ENCODE assay signal across 1 cellular context in the genomic region with DNA sequence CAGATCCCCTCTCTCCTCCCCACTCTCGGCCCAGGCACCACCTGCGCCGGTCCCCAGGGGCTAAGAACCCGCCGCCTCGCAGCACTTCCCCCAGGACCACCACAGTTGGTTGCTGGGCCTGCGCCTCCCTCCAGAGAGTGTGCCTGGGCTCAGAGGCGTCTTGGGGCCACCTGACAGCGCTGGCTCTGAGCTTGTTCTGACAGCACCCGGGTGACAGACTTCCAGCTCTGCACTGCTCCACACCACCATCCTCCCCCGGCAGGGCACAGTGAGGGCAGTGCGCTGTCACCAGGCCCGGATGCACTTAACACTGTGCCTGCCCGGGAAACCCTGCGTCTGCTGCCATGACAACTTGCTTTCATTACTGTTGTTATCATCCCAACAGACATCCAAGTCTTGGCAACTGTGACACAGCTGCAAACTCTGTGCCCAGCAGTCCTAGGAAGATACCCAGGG.
TF ChIP-seq lines count a peak whose summit lies in the region.

No MANE protein-coding gene starts in this region.

TF ChIP-seq in IMR-90, 13 proteins besides CTCF, POLR2A, EP300 and RAD21 (continued from another document):
- TF ChIP-seq, protein P1, sequence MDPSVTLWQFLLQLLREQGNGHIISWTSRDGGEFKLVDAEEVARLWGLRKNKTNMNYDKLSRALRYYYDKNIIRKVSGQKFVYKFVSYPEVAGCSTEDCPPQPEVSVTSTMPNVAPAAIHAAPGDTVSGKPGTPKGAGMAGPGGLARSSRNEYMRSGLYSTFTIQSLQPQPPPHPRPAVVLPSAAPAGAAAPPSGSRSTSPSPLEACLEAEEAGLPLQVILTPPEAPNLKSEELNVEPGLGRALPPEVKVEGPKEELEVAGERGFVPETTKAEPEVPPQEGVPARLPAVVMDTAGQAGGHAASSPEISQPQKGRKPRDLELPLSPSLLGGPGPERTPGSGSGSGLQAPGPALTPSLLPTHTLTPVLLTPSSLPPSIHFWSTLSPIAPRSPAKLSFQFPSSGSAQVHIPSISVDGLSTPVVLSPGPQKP (IDR thresholded peaks at IDR 0.05; ENCODE audit: borderline replicate concordance, low read depth, low read length), result no peak
